Comparison of ENCODE assay signal across 8 cellular contexts in the genomic region with DNA sequence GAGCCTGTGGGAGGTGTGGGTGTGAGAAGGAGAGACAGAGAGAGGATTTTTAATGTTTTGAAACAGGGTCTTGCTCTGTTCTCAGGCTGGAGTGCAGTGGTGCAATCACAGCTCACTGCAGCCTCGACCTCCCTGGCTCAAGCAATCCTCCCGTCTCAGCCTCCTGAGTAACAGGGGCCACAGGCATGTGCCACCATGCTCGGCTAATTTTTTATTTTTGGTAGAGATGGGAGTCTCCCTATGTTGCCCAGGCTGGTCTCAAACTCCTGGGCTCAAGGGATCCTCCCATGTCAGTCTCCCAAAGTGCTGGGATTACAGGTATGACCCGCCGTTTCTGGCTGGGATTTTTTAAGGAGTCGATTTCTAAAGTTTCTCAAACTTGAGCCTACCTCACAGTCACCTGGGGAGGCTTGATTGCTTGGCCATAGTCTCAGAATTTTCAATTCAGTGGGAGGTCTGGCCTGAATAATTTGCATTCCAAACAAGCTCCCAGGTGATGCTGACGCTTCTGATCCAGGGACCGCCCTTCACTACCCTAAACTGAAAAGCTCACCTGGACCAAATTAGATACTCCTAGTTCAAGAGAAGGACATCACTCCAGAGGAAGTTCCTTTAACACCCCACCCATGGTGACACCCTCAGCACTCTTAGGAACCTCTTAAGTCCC.
DNase-seq lines count a peak whose midpoint lies in the region; ATAC-seq and TF ChIP-seq lines count a peak whose summit lies in the region.

No MANE protein-coding gene starts in this region.

- no peak overlapping the region for H2BK20ac ChIP-seq in H9 (ENCODE audit: low read depth, low read length, poor library complexity, severe bottlenecking)

- no peaks in the 10 kb centered on the region for H3K23me2 ChIP-seq in H9 (ENCODE audit: insufficient read length, low read depth, low read length, poor library complexity, severe bottlenecking)

- H3K27ac Mint-ChIP-seq in H9 (no peak overlapping the region; a peak in 1 of 7 replicates), T-helper 17 cell (peak overlapping the region; percentile 71)

- no peak for TF ChIP-seq EP300 in gastroesophageal sphincter (IDR thresholded peaks at IDR 0.05)

- no peaks in the 10 kb centered on the region for H3K79me2 ChIP-seq in H9 (ENCODE audit: insufficient read depth, low read length)

- H3K4me1 Mint-ChIP-seq in H9: peaks cover 32 to 38% of the 10 kb centered on the region in 2 experiments
- H3K4me1 Mint-ChIP-seq in T-helper 17 cell: peaks cover 5% of the 10 kb centered on the region

- no peak overlapping the region for H2BK15ac ChIP-seq in H9 (ENCODE audit: low read depth, low read length)

- H3K9ac ChIP-seq in H9 (ENCODE audit: extremely low read depth, insufficient read length, low read length): no peak overlapping the region

- no peak overlapping the region for H3K56ac ChIP-seq in H9 (ENCODE audit: insufficient read length, low read depth, low read length)

- H2AK5ac ChIP-seq in H9 (ENCODE audit: insufficient read length, low read length): no peak overlapping the region

- no peaks in the 10 kb centered on the region for H4K20me1 ChIP-seq in H9 (ENCODE audit: control insufficient read depth, insufficient read depth, insufficient read length)

- H2BK5ac ChIP-seq in H9 (ENCODE audit: insufficient read length, low read length): no peak overlapping the region

- no peak for TF ChIP-seq POLR2A in gastroesophageal sphincter (IDR thresholded peaks at IDR 0.05)

- no peak overlapping the region for H2AFZ ChIP-seq in H9 (ENCODE audit: low read length)

- H3K27me3 Mint-ChIP-seq in H9 (ENCODE audit: low read depth): peaks cover 20% of the 10 kb centered on the region
- H3K27me3 Mint-ChIP-seq in T-helper 17 cell: no peaks in the 10 kb centered on the region

- no peak overlapping the region for H4K5ac ChIP-seq in H9 (ENCODE audit: insufficient read length, low read depth, low read length)

- H3K4me3 Mint-ChIP-seq in H9: peak overlapping the region; percentile 69 to 70; a peak in 4 of 5 replicates
- peak overlapping the region; percentile 89 for H3K4me3 Mint-ChIP-seq in T-helper 17 cell

- peak overlapping the region in 1 of 2 donors; percentile 46 for H3K4me3 ChIP-seq in gastroesophageal sphincter
- peak overlapping the region; percentile 17 to 42 (median 33) for H3K4me3 ChIP-seq in skin epidermis

- H3K18ac ChIP-seq in H9 (ENCODE audit: insufficient read length, low read depth, low read length): no peak overlapping the region

- no peak overlapping the region for H3K4ac ChIP-seq in H9 (ENCODE audit: low read depth, low read length)

- H3K79me1 ChIP-seq in H9 (ENCODE audit: insufficient read depth, low read depth, low read length, poor library complexity, severe bottlenecking): no peaks in the 10 kb centered on the region

- H3K9me3 ChIP-seq in H9 (ENCODE audit: control insufficient read depth, low read depth, low read length) (no peaks in the 10 kb centered on the region), T-helper 17 cell (ENCODE audit: control insufficient read depth, low read length, poor library complexity, severe bottlenecking) (no peaks in the 10 kb centered on the region), gastroesophageal sphincter (no peaks in the 10 kb centered on the region)

- H3K27ac ChIP-seq in H9 (ENCODE audit: insufficient read length, low read depth, low read length) (no peak overlapping the region), gastroesophageal sphincter (peak overlapping the region in 3 of 4 donors; percentile 52 to 57 (median 56)), skin epidermis (peak overlapping the region in 18 of 21 experiments; percentile 16 to 85 (median 58))

- DNase-seq in H9: peak; percentile 60
- DNase-seq in T-helper 17 cell: no peak

- H3K27me3 ChIP-seq in H9 (ENCODE audit: insufficient read depth, low read length) (no peaks in the 10 kb centered on the region), gastroesophageal sphincter (no peaks in the 10 kb centered on the region)

- TF ChIP-seq CTCF in H9 (conservative IDR thresholded peaks at IDR 0.05) (no peak), gastroesophageal sphincter (IDR thresholded peaks at IDR 0.05) (no peak)

- H3T11ph ChIP-seq in H9 (ENCODE audit: low read length): no peak overlapping the region

- H3K4me1 ChIP-seq in H9 (ENCODE audit: insufficient read depth, low read length) (peaks cover 5% of the 10 kb centered on the region; the same call in 1 of the 2 replicates), gastroesophageal sphincter (peaks cover 0 to 7% (median 0%) of the 10 kb centered on the region in 3 donors)

- H3K36me3 Mint-ChIP-seq in H9 (ENCODE audit: insufficient read depth in 1 of 3, low read depth in 3 of 3) (no peaks in the 10 kb centered on the region), T-helper 17 cell (ENCODE audit: low read depth) (no peaks in the 10 kb centered on the region)

- H3K36me3 ChIP-seq in gastroesophageal sphincter: no peaks in the 10 kb centered on the region

- H3K14ac ChIP-seq in H9 (ENCODE audit: insufficient read depth, low read length): no peak overlapping the region

- WGBS in H9 (ENCODE audit: extremely low coverage, insufficient read length, low lambda C conversion rate): no CpG with 5 or more reads among the region's 8 CpGs
- 77 to 100% methylated on average over 1 to 7 of the region's 8 CpGs for WGBS in gastroesophageal sphincter (ENCODE audit: low coverage in 1 of 2), 2 donors

- no peak overlapping the region for H4K91ac ChIP-seq in H9 (ENCODE audit: insufficient read length, low read depth, low read length)

- H3K9me3 Mint-ChIP-seq in H9: no peaks in the 10 kb centered on the region

- ATAC-seq in T-helper 17 cell (no peak), gastroesophageal sphincter (no peak), HG03139 (IDR thresholded peaks at IDR 0.05; ENCODE audit: unreplicated experiment) (no peak), GM19463 (IDR thresholded peaks at IDR 0.05; ENCODE audit: unreplicated experiment) (no peak), GM18909 (IDR thresholded peaks at IDR 0.05; ENCODE audit: poor library complexity, unreplicated experiment) (no peak), HG02981 (IDR thresholded peaks at IDR 0.05; ENCODE audit: unreplicated experiment) (no peak)

- H2BK120ac ChIP-seq in H9 (ENCODE audit: low read depth, low read length, poor library complexity, severe bottlenecking): no peak overlapping the region

- H2BK12ac ChIP-seq in H9 (ENCODE audit: insufficient read length, low read depth, low read length): no peak overlapping the region

- no peak overlapping the region for H3K23ac ChIP-seq in H9 (ENCODE audit: insufficient read length, low read depth, low read length)

- H3K4me2 ChIP-seq in H9 (ENCODE audit: insufficient read depth, insufficient read length, low read length): peak overlapping the region; percentile 35

- no peak overlapping the region for H4K8ac ChIP-seq in H9 (replicated peaks; ENCODE audit: insufficient read length, low read depth, low read length)
